20 cellular contexts compared by ENCODE assay signal in genomic region chr13:24716011-24716410, GRCh38. TPM values are rescaled to one million over a fixed set of nuclear protein-coding genes. Genes with fewer than 3 reads are reported as not detected.
DNase-seq lines count a peak whose midpoint lies in the region; TF ChIP-seq lines count a peak whose summit lies in the region.
"Had no signal": no experiment of that assay in that cellular context is flagged by ENCODE, and none has a peak within 500 bp of the region (broad histone marks: within the 10 kb centered on the region; RNA-seq: fewer than 3 reads in every experiment).

No MANE protein-coding gene starts in this region.

- peak; percentile 26 for DNase-seq in NCI-H82 (lab: John Stamatoyannopoulos, UW)
- DNase-seq in NCI-H82 treated with DMSO at 0.1 percent for 48 hours (lab: John Stamatoyannopoulos, UW; ENCODE audit: unreplicated experiment), result no peak
- DNase-seq in NB4 (ENCODE audit: low read depth), result peak; percentile 16
- DNase-seq in endodermal cell, result peak; percentile 81
- DNase-seq in neural progenitor cell (ENCODE audit: low spot score), result no peak
- DNase-seq in EL, result no peak
- DNase-seq in NK-92 (lab: John Stamatoyannopoulos, UW; ENCODE audit: unreplicated experiment), result no peak
- no peak for DNase-seq in CD8-positive, alpha-beta memory T cell
- DNase-seq: 8988T, COR-L47, DMS53, GM23248, MM.1S, NCI-H1436 treated with DMSO at 0.1 percent for 48 hours, NCI-H2081 treated with DMSO at 0.1 percent for 48 hours, NCI-H524, PC-3 had no signal

- peaks cover 17% of the 10 kb centered on the region for H3K4me1 Mint-ChIP-seq in endodermal cell
- peaks cover 11% of the 10 kb centered on the region for H3K4me1 Mint-ChIP-seq in neural progenitor cell
- no peaks in the 10 kb centered on the region for H3K4me1 Mint-ChIP-seq in CD8-positive, alpha-beta memory T cell

- H3K36me3 ChIP-seq in endodermal cell (ENCODE audit: control insufficient read depth, insufficient read depth, low read length) (no peaks in the 10 kb centered on the region), neural progenitor cell (no peaks in the 10 kb centered on the region)
- no peaks in the 10 kb centered on the region for H3K36me3 ChIP-seq in CD8-positive, alpha-beta memory T cell (ENCODE audit: insufficient read depth, low read length)
- H3K36me3 ChIP-seq: BLaER1 had no signal

- H3K9me3 ChIP-seq in endodermal cell (ENCODE audit: control insufficient read depth, low read length) (peaks cover 10% of the 10 kb centered on the region), neural progenitor cell (ENCODE audit: low read depth) (no peaks in the 10 kb centered on the region)
- H3K9me3 ChIP-seq in CD8-positive, alpha-beta memory T cell (ENCODE audit: low read length), result no peaks in the 10 kb centered on the region
- H3K9me3 ChIP-seq: BLaER1 had no signal

- H3K9ac ChIP-seq in endodermal cell (ENCODE audit: extremely low read depth, low read length, poor library complexity, severe bottlenecking), result peak overlapping the region; percentile 27
- H3K9ac ChIP-seq in neural progenitor cell, result no peak overlapping the region
- H3K9ac ChIP-seq: BLaER1, GM23248 had no signal

- H3K79me2 ChIP-seq in neural progenitor cell (ENCODE audit: low read depth), result no peaks in the 10 kb centered on the region

- TF ChIP-seq CTCF in NB4 (IDR thresholded peaks at IDR 0.05; ENCODE audit: low read depth, low read length) (no peak), endodermal cell (conservative IDR thresholded peaks at IDR 0.05) (peak; percentile 46), neural progenitor cell (IDR thresholded peaks at IDR 0.05) (no peak)

- H2AFZ ChIP-seq in neural progenitor cell (replicated peaks), result peak overlapping the region; percentile 89
- H2AFZ ChIP-seq: GM23248 had no signal

- CTCF ChIA-PET in CD8-positive, alpha-beta memory T cell (lab: Charles Lee), result interaction anchor here (0.6 to 0.7 kb wide), 2 partner anchors 11 to 23 kb away, joined by 3 read pairs; no protein-coding TSS in a partner anchor

- H4K20me1 ChIP-seq in neural progenitor cell (ENCODE audit: low read depth), result no peaks in the 10 kb centered on the region
- H4K20me1 ChIP-seq: BLaER1 had no signal

- POLR2A ChIA-PET in CD8-positive, alpha-beta memory T cell (lab: Charles Lee), result no interaction called here

- peaks cover 13% of the 10 kb centered on the region for H3K9me3 Mint-ChIP-seq in endodermal cell
- no peaks in the 10 kb centered on the region for H3K9me3 Mint-ChIP-seq in neural progenitor cell
- H3K9me3 Mint-ChIP-seq in CD8-positive, alpha-beta memory T cell, result no peaks in the 10 kb centered on the region

- H3K4me3 Mint-ChIP-seq in endodermal cell (peak overlapping the region; percentile 36), neural progenitor cell (no peak overlapping the region)
- H3K4me3 Mint-ChIP-seq in CD8-positive, alpha-beta memory T cell, result no peak overlapping the region

- peaks cover 30% of the 10 kb centered on the region for H3K27me3 Mint-ChIP-seq in endodermal cell (ENCODE audit: insufficient read depth)
- peaks cover 13% of the 10 kb centered on the region for H3K27me3 Mint-ChIP-seq in neural progenitor cell (ENCODE audit: insufficient read depth, low read depth)
- peaks cover 4 to 13% of the 10 kb centered on the region in 2 donors for H3K27me3 Mint-ChIP-seq in CD8-positive, alpha-beta memory T cell

- 24 to 27% methylated on average over 3 to 5 of the region's 5 CpGs for WGBS in endodermal cell (ENCODE audit: insufficient coverage in 1 of 2, insufficient read length in 1 of 2), 2 experiments

- no peaks in the 10 kb centered on the region for H3F3A ChIP-seq in neural progenitor cell (ENCODE audit: low read depth)

- H3K36me3 Mint-ChIP-seq in endodermal cell (ENCODE audit: low read depth) (no peaks in the 10 kb centered on the region), neural progenitor cell (no peaks in the 10 kb centered on the region)
- no peaks in the 10 kb centered on the region for H3K36me3 Mint-ChIP-seq in CD8-positive, alpha-beta memory T cell

- H3K27ac ChIP-seq in endodermal cell (ENCODE audit: low read depth, low read length) (no peak overlapping the region), neural progenitor cell (no peak overlapping the region)
- H3K27ac ChIP-seq in CD8-positive, alpha-beta memory T cell (ENCODE audit: low read depth, low read length), result no peak overlapping the region
- H3K27ac ChIP-seq: BLaER1, GM23248 had no signal

- H3K4me2 ChIP-seq in neural progenitor cell, result peak overlapping the region; percentile 37
- H3K4me2 ChIP-seq: BLaER1 had no signal

- H3K27ac Mint-ChIP-seq in endodermal cell (peak overlapping the region; percentile 85), neural progenitor cell (peak overlapping the region; percentile 81)
- no peak overlapping the region for H3K27ac Mint-ChIP-seq in CD8-positive, alpha-beta memory T cell

- no peaks in the 10 kb centered on the region for H3K27me3 ChIP-seq in endodermal cell (ENCODE audit: control insufficient read depth, insufficient read depth, low read length, poor library complexity, severe bottlenecking)
- no peaks in the 10 kb centered on the region for H3K27me3 ChIP-seq in neural progenitor cell
- no peaks in the 10 kb centered on the region for H3K27me3 ChIP-seq in CD8-positive, alpha-beta memory T cell (ENCODE audit: insufficient read depth, low read length, poor library complexity, severe bottlenecking)
- H3K27me3 ChIP-seq: BLaER1 had no signal

- TF ChIP-seq POLR2A in NB4 (IDR thresholded peaks at IDR 0.05; ENCODE audit: extremely low read depth, insufficient read length), result no peak

- H3K4me1 ChIP-seq in endodermal cell (ENCODE audit: control insufficient read depth, insufficient read depth, low read length) (peaks cover 11% of the 10 kb centered on the region), neural progenitor cell (peaks cover 7% of the 10 kb centered on the region)
- no peaks in the 10 kb centered on the region for H3K4me1 ChIP-seq in CD8-positive, alpha-beta memory T cell (ENCODE audit: insufficient read depth, low read length)
- H3K4me1 ChIP-seq: BLaER1 had no signal

- H3K4me3 ChIP-seq in NB4 (ENCODE audit: low read depth, low read length), result no peak overlapping the region
- H3K4me3 ChIP-seq in endodermal cell (ENCODE audit: low read length), result peak overlapping the region; percentile 58
- H3K4me3 ChIP-seq in neural progenitor cell, result no peak overlapping the region
- no peak overlapping the region for H3K4me3 ChIP-seq in CD8-positive, alpha-beta memory T cell (ENCODE audit: low read length)
- H3K4me3 ChIP-seq: BLaER1, GM23248 had no signal

RNA-seq across cellular contexts. Expression of gene ATP12A, which starts 35.8 kb away (rescaled TPM):
- total RNA-seq in endodermal cell, result 10 to 100 TPM in 1 of 2 donors, 1 to 10 TPM in 1; 4.9 to 10.5 TPM
- polyA plus RNA-seq in endodermal cell (2013, experiment 1 of 2), result 1.1 TPM
- polyA plus RNA-seq in endodermal cell (2013, experiment 2 of 2), result 1.6 TPM
- total RNA-seq in neural progenitor cell (ENCODE audit: low replicate concordance), result 0.28 TPM in 1 of 2 replicates, not detected in the other
- total RNA-seq in CD8-positive, alpha-beta memory T cell, result 1 to 10 TPM; 4.9 to 6.1 TPM
- not detected for polyA plus RNA-seq in CD8-positive, alpha-beta memory T cell
- total RNA-seq: G401, GM23248 had no signal
- polyA plus RNA-seq: GM23248 had no signal

RNA-seq across cellular contexts. Expression of gene RNF17, which starts 48.0 kb away (rescaled TPM):
- total RNA-seq in endodermal cell, result not detected
- polyA plus RNA-seq in endodermal cell (2013, experiment 1 of 2), result not detected
- polyA plus RNA-seq in endodermal cell (2013, experiment 2 of 2), result not detected
- total RNA-seq in neural progenitor cell (ENCODE audit: low replicate concordance), result not detected in 2 replicates
- total RNA-seq in CD8-positive, alpha-beta memory T cell, result not detected
- polyA plus RNA-seq in CD8-positive, alpha-beta memory T cell, result not detected
- total RNA-seq: G401; GM23248; PC-3; T-helper 1 cell treated with Interleukin-12 subunit alpha and Interleukin-12 subunit beta and Interleukin-4 antibody, amounts not matched to agents 30 ng/mL and 1 ng/mL, for 36 hours had no signal
- polyA plus RNA-seq: GM23248 had no signal

Comparison
In these comparisons a context has a peak if more than half of its experiments do, and no peak if none do; other contexts are left out.
1. DNase-seq: peak in NCI-H82 (single experiment), NB4 (single experiment) and endodermal cell (single experiment); none in NCI-H82 treated with DMSO at 0.1 percent for 48 hours (single experiment), neural progenitor cell (single experiment), EL (single experiment), NK-92 (single experiment) and CD8-positive, alpha-beta memory T cell (0 of 5).
2. H3K27ac Mint-ChIP-seq: peak in endodermal cell (single experiment) and neural progenitor cell (single experiment); none in CD8-positive, alpha-beta memory T cell (0 of 8).